In genomic region chr12:122062832-122063690, GRCh38 we compare ENCODE assay signal across 1 cellular context.
A peak's percentile ranks its signal among the peaks of the same experiment; 100 is the strongest.
TF ChIP-seq lines count a peak whose summit lies in the region.

No MANE protein-coding gene starts in this region.

TF ChIP-seq in HepG2, 621 proteins besides CTCF, POLR2A, EP300 and RAD21 (continued from another document and continues in another):
- TF ChIP-seq ZNF800 (CRISPR knock-in tag; IDR thresholded peaks at IDR 0.05): no peak
- no peak for TF ChIP-seq ZNF30 (CRISPR knock-in tag; IDR thresholded peaks at IDR 0.05)
- TF ChIP-seq POGZ (CRISPR knock-in tag; IDR thresholded peaks at IDR 0.05): no peak; the same call in 1 of the 2 replicates
- no peak for TF ChIP-seq ZNF781 (CRISPR knock-in tag; IDR thresholded peaks at IDR 0.05; ENCODE audit: borderline replicate concordance, not compliant biosample characterization)
- TF ChIP-seq CSRNP2 (CRISPR knock-in tag; conservative IDR thresholded peaks at IDR 0.05; ENCODE audit: low read depth): no peak
- TF ChIP-seq SNAPC4 (CRISPR knock-in tag; IDR thresholded peaks at IDR 0.05): no peak
- TF ChIP-seq RARA (CRISPR knock-in tag; IDR thresholded peaks at IDR 0.05): peak; percentile 44; the same call in 1 of the 2 replicates
- TF ChIP-seq CBX2 (IDR thresholded peaks at IDR 0.05; ENCODE audit: low read depth, low read length): no peak
- no peak for TF ChIP-seq CBX2 (CRISPR knock-in tag; IDR thresholded peaks at IDR 0.05; ENCODE audit: low read depth)
- 0 out of 2 replicates have a peak, but pooled peaks have one; percentile 24 for TF ChIP-seq JUN (CRISPR knock-in tag; IDR thresholded peaks at IDR 0.05)
- no peak for TF ChIP-seq KDM1A (CRISPR knock-in tag; IDR thresholded peaks at IDR 0.05)
- no peak for TF ChIP-seq ZFP36 (IDR thresholded peaks at IDR 0.05; ENCODE audit: borderline replicate concordance, low read depth, low read length, partially characterized antibody)
- TF ChIP-seq RNF219 (CRISPR knock-in tag; IDR thresholded peaks at IDR 0.05): no peak
- no peak for TF ChIP-seq CERS6 (CRISPR knock-in tag; IDR thresholded peaks at IDR 0.05)
- no peak for TF ChIP-seq STAG1 (CRISPR knock-in tag; IDR thresholded peaks at IDR 0.05)
- TF ChIP-seq CEBPB (IDR thresholded peaks at IDR 0.05; ENCODE audit: borderline replicate concordance, low read depth, low read length): no peak
- TF ChIP-seq ZNF382 (CRISPR knock-in tag; IDR thresholded peaks at IDR 0.05; ENCODE audit: borderline replicate concordance): no peak
- no peak for TF ChIP-seq ZNF83 (CRISPR knock-in tag; IDR thresholded peaks at IDR 0.05; ENCODE audit: borderline replicate concordance)
- no peak for TF ChIP-seq GZF1 (CRISPR knock-in tag; IDR thresholded peaks at IDR 0.05)
- TF ChIP-seq SMARCC2 (IDR thresholded peaks at IDR 0.05): no peak
- no peak for TF ChIP-seq FOXO1 (CRISPR knock-in tag; IDR thresholded peaks at IDR 0.05)
- 0 out of 2 replicates have a peak, but pooled peaks have one; percentile 35 for TF ChIP-seq ZNF776 (CRISPR knock-in tag; IDR thresholded peaks at IDR 0.05)
- no peak for TF ChIP-seq ZSCAN5A (CRISPR knock-in tag; IDR thresholded peaks at IDR 0.05; ENCODE audit: borderline replicate concordance)
- no peak for TF ChIP-seq ZBTB42 (CRISPR knock-in tag; IDR thresholded peaks at IDR 0.05)
- TF ChIP-seq PCBP2 (optimal IDR thresholded peaks at IDR 0.05; ENCODE audit: low read depth, low read length, poor library complexity, severe bottlenecking): no peak
- no peak for TF ChIP-seq ZHX1 (CRISPR knock-in tag; IDR thresholded peaks at IDR 0.05; ENCODE audit: low read depth)
- TF ChIP-seq NFE2L1 (CRISPR knock-in tag; IDR thresholded peaks at IDR 0.05; ENCODE audit: borderline replicate concordance): no peak
- TF ChIP-seq ZNF414 (CRISPR knock-in tag; IDR thresholded peaks at IDR 0.05): no peak
- TF ChIP-seq CAMTA2 (CRISPR knock-in tag; IDR thresholded peaks at IDR 0.05; ENCODE audit: borderline replicate concordance): 0 out of 2 replicates have a peak, but pooled peaks have one; percentile 51
- TF ChIP-seq NPAS2 (CRISPR knock-in tag; IDR thresholded peaks at IDR 0.05; ENCODE audit: borderline replicate concordance): no peak
- TF ChIP-seq HNF4A (CRISPR knock-in tag; IDR thresholded peaks at IDR 0.05): no peak; the same call in 1 of the 2 replicates
- TF ChIP-seq MAFF (IDR thresholded peaks at IDR 0.05; ENCODE audit: low read depth, low read length): peak; percentile 19; the same call in 1 of the 2 replicates
- TF ChIP-seq THAP11 (CRISPR knock-in tag; IDR thresholded peaks at IDR 0.05): no peak; the same call in 1 of the 2 replicates
- 0 out of 2 replicates have a peak, but pooled peaks have one; percentile 2 for TF ChIP-seq NCOR1 (IDR thresholded peaks at IDR 0.05; ENCODE audit: borderline replicate concordance, low read length)
- no peak; the same call in 1 of the 2 replicates for TF ChIP-seq KDM2A (CRISPR knock-in tag; IDR thresholded peaks at IDR 0.05; ENCODE audit: borderline replicate concordance, low read depth)
- TF ChIP-seq XBP1 (CRISPR knock-in tag; IDR thresholded peaks at IDR 0.05): no peak
- TF ChIP-seq ZNF276 (CRISPR knock-in tag; IDR thresholded peaks at IDR 0.05; ENCODE audit: low read depth): no peak
- no peak for TF ChIP-seq ZNF326 (CRISPR knock-in tag; IDR thresholded peaks at IDR 0.05; ENCODE audit: borderline replicate concordance)
- TF ChIP-seq SIN3A (IDR thresholded peaks at IDR 0.05; ENCODE audit: borderline replicate concordance, low read depth, low read length): no peak
- TF ChIP-seq HOXA5 (CRISPR knock-in tag; IDR thresholded peaks at IDR 0.05): no peak
- TF ChIP-seq SETDB1 (CRISPR knock-in tag; IDR thresholded peaks at IDR 0.05; ENCODE audit: borderline replicate concordance): no peak
- TF ChIP-seq CENPBD1 (CRISPR knock-in tag; IDR thresholded peaks at IDR 0.05; ENCODE audit: borderline replicate concordance, low read depth): no peak
- no peak for TF ChIP-seq ZNF24 (IDR thresholded peaks at IDR 0.05)
- TF ChIP-seq CEBPG (CRISPR knock-in tag; IDR thresholded peaks at IDR 0.05): no peak; the same call in 1 of the 2 replicates
- 0 out of 2 replicates have a peak, but pooled peaks have one; percentile 27 for TF ChIP-seq HIVEP1 (CRISPR knock-in tag; IDR thresholded peaks at IDR 0.05)
- TF ChIP-seq ZSCAN22 (CRISPR knock-in tag; IDR thresholded peaks at IDR 0.05): no peak
- no peak for TF ChIP-seq MTA3 (CRISPR knock-in tag; IDR thresholded peaks at IDR 0.05)
